ENCODE assay signal across 1 cellular context in the genomic region with DNA sequence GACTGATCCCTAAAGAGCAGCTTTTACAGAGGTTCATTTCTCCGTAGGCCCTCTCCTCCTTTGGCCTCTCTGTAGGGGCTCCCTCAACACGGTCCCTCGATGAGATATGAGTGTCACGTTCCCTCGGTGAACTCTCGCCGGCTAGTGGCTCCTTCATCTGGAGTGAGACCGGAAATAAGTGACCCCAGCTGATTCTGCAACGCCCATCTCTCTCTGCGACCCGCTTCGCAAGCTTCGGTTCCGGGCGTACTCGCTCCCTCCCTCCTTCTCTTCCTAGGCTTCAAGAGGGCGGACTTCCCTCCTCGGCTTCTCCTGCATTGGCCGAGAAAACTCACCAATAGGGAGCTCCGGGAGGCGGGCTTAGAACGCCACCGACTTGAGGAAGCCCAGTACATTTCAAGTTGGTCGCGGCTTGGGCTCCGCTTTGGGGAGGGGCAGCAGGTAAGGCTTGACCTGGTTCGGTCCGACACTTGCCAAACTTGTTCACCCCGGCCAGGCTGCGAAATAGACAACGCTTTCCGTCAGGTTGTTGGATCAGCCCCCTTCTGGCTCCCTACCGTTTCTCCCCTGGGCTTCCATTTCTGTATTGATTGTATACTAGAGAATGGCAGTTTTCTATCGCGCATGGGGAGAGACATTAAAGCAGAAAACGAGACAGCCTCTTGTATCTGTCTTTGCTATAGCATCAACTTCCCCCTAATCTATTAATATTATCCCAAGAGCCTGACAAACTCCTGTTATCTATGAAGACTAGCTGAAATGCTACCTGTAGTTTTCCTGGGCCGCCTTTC.
TF ChIP-seq lines count a peak whose summit lies in the region.

A gene (minus strand): TSS at position 248 of the 791 bp plus-strand sequence. CDS start 2,816 bp downstream, outside the sequence.
A gene with protein sequence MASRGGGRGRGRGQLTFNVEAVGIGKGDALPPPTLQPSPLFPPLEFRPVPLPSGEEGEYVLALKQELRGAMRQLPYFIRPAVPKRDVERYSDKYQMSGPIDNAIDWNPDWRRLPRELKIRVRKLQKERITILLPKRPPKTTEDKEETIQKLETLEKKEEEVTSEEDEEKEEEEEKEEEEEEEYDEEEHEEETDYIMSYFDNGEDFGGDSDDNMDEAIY (plus strand): TSS at position 363 of the 791 bp plus-strand sequence. CDS start 10,176 bp downstream, outside the sequence.

TF ChIP-seq in HepG2, 621 proteins besides CTCF, POLR2A, EP300 and RAD21 (continued from another document and continues in another):
- TF ChIP-seq GATA4 (IDR thresholded peaks at IDR 0.05; ENCODE audit: borderline replicate concordance, low read depth) (peak; percentile 73; the same call in 1 of the 2 replicates), ZNF841 (CRISPR knock-in tag; IDR thresholded peaks at IDR 0.05; ENCODE audit: borderline replicate concordance) (no peak), GFI1 (CRISPR knock-in tag; IDR thresholded peaks at IDR 0.05; ENCODE audit: borderline replicate concordance) (peak; percentile 39; the same call in 1 of the 2 replicates), ZNF510 (CRISPR knock-in tag; IDR thresholded peaks at IDR 0.05; ENCODE audit: low read depth) (no peak), GATAD2A (CRISPR knock-in tag; IDR thresholded peaks at IDR 0.05) (peak; percentile 68), ZNF124 (CRISPR knock-in tag; IDR thresholded peaks at IDR 0.05) (0 out of 2 replicates have a peak, but pooled peaks have one; percentile 34), ZMYM3 (CRISPR knock-in tag; IDR thresholded peaks at IDR 0.05) (no peak), RXRA (CRISPR knock-in tag; IDR thresholded peaks at IDR 0.05) (peak; percentile 32; the same call in 1 of the 2 replicates), SAP130 (CRISPR knock-in tag; IDR thresholded peaks at IDR 0.05; ENCODE audit: low read depth) (peak; percentile 91), KDM2A (CRISPR knock-in tag; IDR thresholded peaks at IDR 0.05; ENCODE audit: borderline replicate concordance, low read depth) (peak; percentile 59; the same call in 1 of the 2 replicates), ZSCAN31 (CRISPR knock-in tag; IDR thresholded peaks at IDR 0.05; ENCODE audit: low read depth) (0 out of 2 replicates have a peak, but pooled peaks have one; percentile 50), HNRNPLL (IDR thresholded peaks at IDR 0.05; ENCODE audit: low read depth, low read length, poor library complexity, severe bottlenecking) (peak; percentile 44), ZNF331 (CRISPR knock-in tag; IDR thresholded peaks at IDR 0.05) (peak; percentile 16; the same call in 1 of the 2 replicates), ZNF143 (CRISPR knock-in tag; IDR thresholded peaks at IDR 0.05) (peak; percentile 38; the same call in 1 of the 2 replicates), ZNF557 (CRISPR knock-in tag; IDR thresholded peaks at IDR 0.05) (no peak), ZNF230 (CRISPR knock-in tag; IDR thresholded peaks at IDR 0.05) (no peak; the same call in 1 of the 2 replicates), KLF16 (CRISPR knock-in tag; IDR thresholded peaks at IDR 0.05) (peak in 1 of 2 experiments; percentile 74; a peak in 2 of 4 replicates), PHF8 (CRISPR knock-in tag; IDR thresholded peaks at IDR 0.05) (peak; percentile 78), CBX5 (CRISPR knock-in tag; IDR thresholded peaks at IDR 0.05; ENCODE audit: borderline replicate concordance) (peak; percentile 49; the same call in 1 of the 2 replicates), XBP1 (CRISPR knock-in tag; IDR thresholded peaks at IDR 0.05) (no peak)
- TF ChIP-seq, protein P1, sequence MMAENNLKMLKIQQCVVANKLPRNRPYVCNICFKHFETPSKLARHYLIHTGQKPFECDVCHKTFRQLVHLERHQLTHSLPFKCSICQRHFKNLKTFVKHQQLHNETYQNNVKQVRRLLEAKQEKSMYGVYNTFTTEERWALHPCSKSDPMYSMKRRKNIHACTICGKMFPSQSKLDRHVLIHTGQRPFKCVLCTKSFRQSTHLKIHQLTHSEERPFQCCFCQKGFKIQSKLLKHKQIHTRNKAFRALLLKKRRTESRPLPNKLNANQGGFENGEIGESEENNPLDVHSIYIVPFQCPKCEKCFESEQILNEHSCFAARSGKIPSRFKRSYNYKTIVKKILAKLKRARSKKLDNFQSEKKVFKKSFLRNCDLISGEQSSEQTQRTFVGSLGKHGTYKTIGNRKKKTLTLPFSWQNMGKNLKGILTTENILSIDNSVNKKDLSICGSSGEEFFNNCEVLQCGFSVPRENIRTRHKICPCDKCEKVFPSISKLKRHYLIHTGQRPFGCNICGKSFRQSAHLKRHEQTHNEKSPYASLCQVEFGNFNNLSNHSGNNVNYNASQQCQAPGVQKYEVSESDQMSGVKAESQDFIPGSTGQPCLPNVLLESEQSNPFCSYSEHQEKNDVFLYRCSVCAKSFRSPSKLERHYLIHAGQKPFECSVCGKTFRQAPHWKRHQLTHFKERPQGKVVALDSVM (CRISPR knock-in tag; IDR thresholded peaks at IDR 0.05), result 0 out of 2 replicates have a peak, but pooled peaks have one; percentile 34
- TF ChIP-seq, protein P2, sequence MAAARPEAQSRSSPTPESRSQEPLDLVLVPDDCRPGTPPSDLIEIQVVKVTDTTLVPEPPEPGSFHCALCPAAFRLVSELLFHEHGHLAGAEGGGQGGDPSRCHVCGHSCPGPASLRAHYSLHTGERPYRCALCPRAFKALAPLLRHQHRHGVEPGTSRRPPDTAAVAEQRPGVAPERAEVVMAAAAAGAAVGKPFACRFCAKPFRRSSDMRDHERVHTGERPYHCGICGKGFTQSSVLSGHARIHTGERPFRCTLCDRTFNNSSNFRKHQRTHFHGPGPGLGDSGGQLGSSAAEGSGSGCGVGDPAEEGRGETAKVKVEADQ (CRISPR knock-in tag; IDR thresholded peaks at IDR 0.05; ENCODE audit: borderline replicate concordance), result peak; percentile 21; the same call in 1 of the 2 replicates
- TF ChIP-seq, protein P3, sequence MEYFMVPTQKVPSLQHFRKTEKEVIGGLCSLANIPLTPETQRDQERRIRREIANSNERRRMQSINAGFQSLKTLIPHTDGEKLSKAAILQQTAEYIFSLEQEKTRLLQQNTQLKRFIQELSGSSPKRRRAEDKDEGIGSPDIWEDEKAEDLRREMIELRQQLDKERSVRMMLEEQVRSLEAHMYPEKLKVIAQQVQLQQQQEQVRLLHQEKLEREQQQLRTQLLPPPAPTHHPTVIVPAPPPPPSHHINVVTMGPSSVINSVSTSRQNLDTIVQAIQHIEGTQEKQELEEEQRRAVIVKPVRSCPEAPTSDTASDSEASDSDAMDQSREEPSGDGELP (IDR thresholded peaks at IDR 0.05; ENCODE audit: borderline replicate concordance, low read depth), result peak; percentile 95
- TF ChIP-seq, protein P4, sequence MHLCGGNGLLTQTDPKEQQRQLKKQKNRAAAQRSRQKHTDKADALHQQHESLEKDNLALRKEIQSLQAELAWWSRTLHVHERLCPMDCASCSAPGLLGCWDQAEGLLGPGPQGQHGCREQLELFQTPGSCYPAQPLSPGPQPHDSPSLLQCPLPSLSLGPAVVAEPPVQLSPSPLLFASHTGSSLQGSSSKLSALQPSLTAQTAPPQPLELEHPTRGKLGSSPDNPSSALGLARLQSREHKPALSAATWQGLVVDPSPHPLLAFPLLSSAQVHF (CRISPR knock-in tag; IDR thresholded peaks at IDR 0.05), result no peak
- TF ChIP-seq, protein P5, sequence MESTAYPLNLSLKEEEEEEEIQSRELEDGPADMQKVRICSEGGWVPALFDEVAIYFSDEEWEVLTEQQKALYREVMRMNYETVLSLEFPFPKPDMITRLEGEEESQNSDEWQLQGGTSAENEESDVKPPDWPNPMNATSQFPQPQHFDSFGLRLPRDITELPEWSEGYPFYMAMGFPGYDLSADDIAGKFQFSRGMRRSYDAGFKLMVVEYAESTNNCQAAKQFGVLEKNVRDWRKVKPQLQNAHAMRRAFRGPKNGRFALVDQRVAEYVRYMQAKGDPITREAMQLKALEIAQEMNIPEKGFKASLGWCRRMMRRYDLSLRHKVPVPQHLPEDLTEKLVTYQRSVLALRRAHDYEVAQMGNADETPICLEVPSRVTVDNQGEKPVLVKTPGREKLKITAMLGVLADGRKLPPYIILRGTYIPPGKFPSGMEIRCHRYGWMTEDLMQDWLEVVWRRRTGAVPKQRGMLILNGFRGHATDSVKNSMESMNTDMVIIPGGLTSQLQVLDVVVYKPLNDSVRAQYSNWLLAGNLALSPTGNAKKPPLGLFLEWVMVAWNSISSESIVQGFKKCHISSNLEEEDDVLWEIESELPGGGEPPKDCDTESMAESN (CRISPR knock-in tag; conservative IDR thresholded peaks at IDR 0.05), result peak; percentile 71; the same call in 1 of the 2 replicates
- TF ChIP-seq, protein P6, sequence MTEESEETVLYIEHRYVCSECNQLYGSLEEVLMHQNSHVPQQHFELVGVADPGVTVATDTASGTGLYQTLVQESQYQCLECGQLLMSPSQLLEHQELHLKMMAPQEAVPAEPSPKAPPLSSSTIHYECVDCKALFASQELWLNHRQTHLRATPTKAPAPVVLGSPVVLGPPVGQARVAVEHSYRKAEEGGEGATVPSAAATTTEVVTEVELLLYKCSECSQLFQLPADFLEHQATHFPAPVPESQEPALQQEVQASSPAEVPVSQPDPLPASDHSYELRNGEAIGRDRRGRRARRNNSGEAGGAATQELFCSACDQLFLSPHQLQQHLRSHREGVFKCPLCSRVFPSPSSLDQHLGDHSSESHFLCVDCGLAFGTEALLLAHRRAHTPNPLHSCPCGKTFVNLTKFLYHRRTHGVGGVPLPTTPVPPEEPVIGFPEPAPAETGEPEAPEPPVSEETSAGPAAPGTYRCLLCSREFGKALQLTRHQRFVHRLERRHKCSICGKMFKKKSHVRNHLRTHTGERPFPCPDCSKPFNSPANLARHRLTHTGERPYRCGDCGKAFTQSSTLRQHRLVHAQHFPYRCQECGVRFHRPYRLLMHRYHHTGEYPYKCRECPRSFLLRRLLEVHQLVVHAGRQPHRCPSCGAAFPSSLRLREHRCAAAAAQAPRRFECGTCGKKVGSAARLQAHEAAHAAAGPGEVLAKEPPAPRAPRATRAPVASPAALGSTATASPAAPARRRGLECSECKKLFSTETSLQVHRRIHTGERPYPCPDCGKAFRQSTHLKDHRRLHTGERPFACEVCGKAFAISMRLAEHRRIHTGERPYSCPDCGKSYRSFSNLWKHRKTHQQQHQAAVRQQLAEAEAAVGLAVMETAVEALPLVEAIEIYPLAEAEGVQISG (CRISPR knock-in tag; IDR thresholded peaks at IDR 0.05), result peak; percentile 54
- TF ChIP-seq, protein P7, sequence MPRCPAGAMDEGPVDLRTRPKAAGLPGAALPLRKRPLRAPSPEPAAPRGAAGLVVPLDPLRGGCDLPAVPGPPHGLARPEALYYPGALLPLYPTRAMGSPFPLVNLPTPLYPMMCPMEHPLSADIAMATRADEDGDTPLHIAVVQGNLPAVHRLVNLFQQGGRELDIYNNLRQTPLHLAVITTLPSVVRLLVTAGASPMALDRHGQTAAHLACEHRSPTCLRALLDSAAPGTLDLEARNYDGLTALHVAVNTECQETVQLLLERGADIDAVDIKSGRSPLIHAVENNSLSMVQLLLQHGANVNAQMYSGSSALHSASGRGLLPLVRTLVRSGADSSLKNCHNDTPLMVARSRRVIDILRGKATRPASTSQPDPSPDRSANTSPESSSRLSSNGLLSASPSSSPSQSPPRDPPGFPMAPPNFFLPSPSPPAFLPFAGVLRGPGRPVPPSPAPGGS (CRISPR knock-in tag; IDR thresholded peaks at IDR 0.05), result peak; percentile 57; the same call in 1 of the 2 replicates
- TF ChIP-seq, protein P8, sequence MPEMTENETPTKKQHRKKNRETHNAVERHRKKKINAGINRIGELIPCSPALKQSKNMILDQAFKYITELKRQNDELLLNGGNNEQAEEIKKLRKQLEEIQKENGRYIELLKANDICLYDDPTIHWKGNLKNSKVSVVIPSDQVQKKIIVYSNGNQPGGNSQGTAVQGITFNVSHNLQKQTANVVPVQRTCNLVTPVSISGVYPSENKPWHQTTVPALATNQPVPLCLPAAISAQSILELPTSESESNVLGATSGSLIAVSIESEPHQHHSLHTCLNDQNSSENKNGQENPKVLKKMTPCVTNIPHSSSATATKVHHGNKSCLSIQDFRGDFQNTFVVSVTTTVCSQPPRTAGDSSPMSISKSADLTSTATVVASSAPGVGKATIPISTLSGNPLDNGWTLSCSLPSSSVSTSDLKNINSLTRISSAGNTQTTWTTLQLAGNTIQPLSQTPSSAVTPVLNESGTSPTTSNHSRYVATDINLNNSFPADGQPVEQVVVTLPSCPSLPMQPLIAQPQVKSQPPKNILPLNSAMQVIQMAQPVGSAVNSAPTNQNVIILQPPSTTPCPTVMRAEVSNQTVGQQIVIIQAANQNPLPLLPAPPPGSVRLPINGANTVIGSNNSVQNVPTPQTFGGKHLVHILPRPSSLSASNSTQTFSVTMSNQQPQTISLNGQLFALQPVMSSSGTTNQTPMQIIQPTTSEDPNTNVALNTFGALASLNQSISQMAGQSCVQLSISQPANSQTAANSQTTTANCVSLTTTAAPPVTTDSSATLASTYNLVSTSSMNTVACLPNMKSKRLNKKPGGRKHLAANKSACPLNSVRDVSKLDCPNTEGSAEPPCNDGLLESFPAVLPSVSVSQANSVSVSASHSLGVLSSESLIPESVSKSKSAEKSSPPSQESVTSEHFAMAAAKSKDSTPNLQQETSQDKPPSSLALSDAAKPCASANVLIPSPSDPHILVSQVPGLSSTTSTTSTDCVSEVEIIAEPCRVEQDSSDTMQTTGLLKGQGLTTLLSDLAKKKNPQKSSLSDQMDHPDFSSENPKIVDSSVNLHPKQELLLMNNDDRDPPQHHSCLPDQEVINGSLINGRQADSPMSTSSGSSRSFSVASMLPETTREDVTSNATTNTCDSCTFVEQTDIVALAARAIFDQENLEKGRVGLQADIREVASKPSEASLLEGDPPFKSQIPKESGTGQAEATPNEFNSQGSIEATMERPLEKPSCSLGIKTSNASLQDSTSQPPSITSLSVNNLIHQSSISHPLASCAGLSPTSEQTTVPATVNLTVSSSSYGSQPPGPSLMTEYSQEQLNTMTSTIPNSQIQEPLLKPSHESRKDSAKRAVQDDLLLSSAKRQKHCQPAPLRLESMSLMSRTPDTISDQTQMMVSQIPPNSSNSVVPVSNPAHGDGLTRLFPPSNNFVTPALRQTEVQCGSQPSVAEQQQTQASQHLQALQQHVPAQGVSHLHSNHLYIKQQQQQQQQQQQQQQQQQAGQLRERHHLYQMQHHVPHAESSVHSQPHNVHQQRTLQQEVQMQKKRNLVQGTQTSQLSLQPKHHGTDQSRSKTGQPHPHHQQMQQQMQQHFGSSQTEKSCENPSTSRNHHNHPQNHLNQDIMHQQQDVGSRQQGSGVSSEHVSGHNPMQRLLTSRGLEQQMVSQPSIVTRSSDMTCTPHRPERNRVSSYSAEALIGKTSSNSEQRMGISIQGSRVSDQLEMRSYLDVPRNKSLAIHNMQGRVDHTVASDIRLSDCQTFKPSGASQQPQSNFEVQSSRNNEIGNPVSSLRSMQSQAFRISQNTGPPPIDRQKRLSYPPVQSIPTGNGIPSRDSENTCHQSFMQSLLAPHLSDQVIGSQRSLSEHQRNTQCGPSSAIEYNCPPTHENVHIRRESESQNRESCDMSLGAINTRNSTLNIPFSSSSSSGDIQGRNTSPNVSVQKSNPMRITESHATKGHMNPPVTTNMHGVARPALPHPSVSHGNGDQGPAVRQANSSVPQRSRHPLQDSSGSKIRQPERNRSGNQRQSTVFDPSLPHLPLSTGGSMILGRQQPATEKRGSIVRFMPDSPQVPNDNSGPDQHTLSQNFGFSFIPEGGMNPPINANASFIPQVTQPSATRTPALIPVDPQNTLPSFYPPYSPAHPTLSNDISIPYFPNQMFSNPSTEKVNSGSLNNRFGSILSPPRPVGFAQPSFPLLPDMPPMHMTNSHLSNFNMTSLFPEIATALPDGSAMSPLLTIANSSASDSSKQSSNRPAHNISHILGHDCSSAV (CRISPR knock-in tag; IDR thresholded peaks at IDR 0.05; ENCODE audit: borderline replicate concordance), result 0 out of 2 replicates have a peak, but pooled peaks have one; percentile 56
- TF ChIP-seq, protein P9, sequence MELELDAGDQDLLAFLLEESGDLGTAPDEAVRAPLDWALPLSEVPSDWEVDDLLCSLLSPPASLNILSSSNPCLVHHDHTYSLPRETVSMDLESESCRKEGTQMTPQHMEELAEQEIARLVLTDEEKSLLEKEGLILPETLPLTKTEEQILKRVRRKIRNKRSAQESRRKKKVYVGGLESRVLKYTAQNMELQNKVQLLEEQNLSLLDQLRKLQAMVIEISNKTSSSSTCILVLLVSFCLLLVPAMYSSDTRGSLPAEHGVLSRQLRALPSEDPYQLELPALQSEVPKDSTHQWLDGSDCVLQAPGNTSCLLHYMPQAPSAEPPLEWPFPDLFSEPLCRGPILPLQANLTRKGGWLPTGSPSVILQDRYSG (CRISPR knock-in tag; IDR thresholded peaks at IDR 0.05), result no peak
